In genomic region chr2:144477943-144478283, GRCh38 we compare ENCODE assay signal across 11 cellular contexts. TPM values are rescaled to one million over a fixed set of nuclear protein-coding genes. Genes with fewer than 3 reads are reported as not detected.
A peak's percentile ranks its signal among the peaks of the same experiment; 100 is the strongest.
DNase-seq lines count a peak whose midpoint lies in the region; ATAC-seq and TF ChIP-seq lines count a peak whose summit lies in the region.
"Had no signal": no experiment of that assay in that cellular context is flagged by ENCODE, and none has a peak within 500 bp of the region (broad histone marks: within the 10 kb centered on the region; RNA-seq: fewer than 3 reads in every experiment).

No MANE protein-coding gene starts in this region.

- TF ChIP-seq CTCF in ascending aorta (IDR thresholded peaks at IDR 0.05) (no peak), suprapubic skin (IDR thresholded peaks at IDR 0.05) (no peak)

- H3K4me3 ChIP-seq in ascending aorta, result peak overlapping the region in 1 of 2 donors; percentile 36
- H3K4me3 ChIP-seq in suprapubic skin, result no peak overlapping the region

- peaks cover 3% of the 10 kb centered on the region for H3K36me3 Mint-ChIP-seq in activated CD4-positive, alpha-beta memory T cell treated with anti-CD3 and anti-CD28 coated beads, Interleukin-2, amount 10 ng/mL, durations not matched to agents 7 days and 5 days (ENCODE audit: low read depth)

- H3K4me1 ChIP-seq in ascending aorta (peaks cover 6 to 46% of the 10 kb centered on the region in 2 donors), suprapubic skin (peaks cover 30% of the 10 kb centered on the region)

- no peak for ATAC-seq in GM21786 (IDR thresholded peaks at IDR 0.05; ENCODE audit: unreplicated experiment)

- intact Hi-C loops in ascending aorta (cut with DNase I), result no loop called here

- no peak for TF ChIP-seq EP300 in suprapubic skin (IDR thresholded peaks at IDR 0.05)

- H3K9me3 ChIP-seq in ascending aorta (no peaks in the 10 kb centered on the region), suprapubic skin (no peaks in the 10 kb centered on the region)

- H3K27ac Mint-ChIP-seq in activated CD4-positive, alpha-beta memory T cell treated with anti-CD3 and anti-CD28 coated beads, Interleukin-2, amount 10 ng/mL, durations not matched to agents 7 days and 5 days, result no peak overlapping the region

- TF ChIP-seq POLR2A in suprapubic skin (IDR thresholded peaks at IDR 0.05), result no peak

- CTCF ChIA-PET in activated CD4-positive, alpha-beta memory T cell treated with anti-CD3 and anti-CD28 coated beads, Interleukin-2, amount 10 ng/mL, durations not matched to agents 7 days and 5 days (lab: Charles Lee), result interaction anchor here (1.4 kb wide), 1 partner anchor 11 kb away, joined by 3 read pairs; no protein-coding TSS in a partner anchor

- H3K36me3 ChIP-seq in ascending aorta (no peaks in the 10 kb centered on the region), suprapubic skin (no peaks in the 10 kb centered on the region)

- H3K4me1 Mint-ChIP-seq in activated CD4-positive, alpha-beta memory T cell treated with anti-CD3 and anti-CD28 coated beads, Interleukin-2, amount 10 ng/mL, durations not matched to agents 7 days and 5 days, result peaks cover 26% of the 10 kb centered on the region

- POLR2A ChIA-PET in activated CD4-positive, alpha-beta memory T cell treated with anti-CD3 and anti-CD28 coated beads, Interleukin-2, amount 10 ng/mL, durations not matched to agents 7 days and 5 days (lab: Charles Lee), result interaction anchor here (1.8 kb wide), 1 partner anchor 9 kb away, joined by 4 read pairs; no protein-coding TSS in a partner anchor

- DNase-seq in NCI-H1694 treated with DMSO at 0.1 percent for 48 hours (lab: John Stamatoyannopoulos, UW), result peak; percentile 70
- no peak for DNase-seq in ascending aorta (ENCODE audit: low spot score in 2 of 2)
- peak; percentile 49 for DNase-seq in kidney glomerular epithelial cell (lab: John Stamatoyannopoulos, UW)
- DNase-seq in suprapubic skin (ENCODE audit: low spot score in 2 of 2), result no peak
- no peak for DNase-seq in activated CD4-positive, alpha-beta memory T cell treated with anti-CD3 and anti-CD28 coated beads, Interleukin-2, amount 10 ng/mL, durations not matched to agents 7 days and 5 days
- no peak for DNase-seq in AG08395 (ENCODE audit: low spot score)
- DNase-seq: activated CD4-positive, CD25-positive, alpha-beta regulatory T cell; midbrain; NCI-H1092; NCI-H748 treated with DMSO at 0.1 percent for 48 hours had no signal

- WGBS in suprapubic skin, result 74% methylated on average over 7 of the region's 7 CpGs

- H3K27me3 Mint-ChIP-seq in activated CD4-positive, alpha-beta memory T cell treated with anti-CD3 and anti-CD28 coated beads, Interleukin-2, amount 10 ng/mL, durations not matched to agents 7 days and 5 days, result no peaks in the 10 kb centered on the region

- H3K4me3 Mint-ChIP-seq in activated CD4-positive, alpha-beta memory T cell treated with anti-CD3 and anti-CD28 coated beads, Interleukin-2, amount 10 ng/mL, durations not matched to agents 7 days and 5 days, result no peak overlapping the region

- no peaks in the 10 kb centered on the region for H3K9me3 Mint-ChIP-seq in activated CD4-positive, alpha-beta memory T cell treated with anti-CD3 and anti-CD28 coated beads, Interleukin-2, amount 10 ng/mL, durations not matched to agents 7 days and 5 days

- H3K27me3 ChIP-seq in ascending aorta (no peaks in the 10 kb centered on the region), suprapubic skin (no peaks in the 10 kb centered on the region)

- H3K27ac ChIP-seq in ascending aorta, result peak overlapping the region; percentile 6 to 12
- peak overlapping the region; percentile 42 for H3K27ac ChIP-seq in suprapubic skin

RNA-seq across cellular contexts. Expression of gene ZEB2, which starts 42.0 kb away (rescaled TPM):
- total RNA-seq in ascending aorta (74.6 TPM), suprapubic skin (10 to 100 TPM; 16.3 to 43.7 (median 34.5) TPM)
- 10 to 100 TPM; 19.4 to 20.6 TPM for total RNA-seq in activated CD4-positive, alpha-beta memory T cell treated with anti-CD3 and anti-CD28 coated beads, Interleukin-2, amount 10 ng/mL, durations not matched to agents 7 days and 5 days

Comparison
In these comparisons a context has a peak if more than half of its experiments do, and no peak if none do; other contexts are left out.
1. DNase-seq: peak in NCI-H1694 treated with DMSO at 0.1 percent for 48 hours (single experiment) and kidney glomerular epithelial cell (single experiment); none in ascending aorta (0 of 2), suprapubic skin (0 of 2), activated CD4-positive, alpha-beta memory T cell treated with anti-CD3 and anti-CD28 coated beads, Interleukin-2, amount 10 ng/mL, durations not matched to agents 7 days and 5 days (single experiment) and AG08395 (single experiment).